In the genomic region with DNA sequence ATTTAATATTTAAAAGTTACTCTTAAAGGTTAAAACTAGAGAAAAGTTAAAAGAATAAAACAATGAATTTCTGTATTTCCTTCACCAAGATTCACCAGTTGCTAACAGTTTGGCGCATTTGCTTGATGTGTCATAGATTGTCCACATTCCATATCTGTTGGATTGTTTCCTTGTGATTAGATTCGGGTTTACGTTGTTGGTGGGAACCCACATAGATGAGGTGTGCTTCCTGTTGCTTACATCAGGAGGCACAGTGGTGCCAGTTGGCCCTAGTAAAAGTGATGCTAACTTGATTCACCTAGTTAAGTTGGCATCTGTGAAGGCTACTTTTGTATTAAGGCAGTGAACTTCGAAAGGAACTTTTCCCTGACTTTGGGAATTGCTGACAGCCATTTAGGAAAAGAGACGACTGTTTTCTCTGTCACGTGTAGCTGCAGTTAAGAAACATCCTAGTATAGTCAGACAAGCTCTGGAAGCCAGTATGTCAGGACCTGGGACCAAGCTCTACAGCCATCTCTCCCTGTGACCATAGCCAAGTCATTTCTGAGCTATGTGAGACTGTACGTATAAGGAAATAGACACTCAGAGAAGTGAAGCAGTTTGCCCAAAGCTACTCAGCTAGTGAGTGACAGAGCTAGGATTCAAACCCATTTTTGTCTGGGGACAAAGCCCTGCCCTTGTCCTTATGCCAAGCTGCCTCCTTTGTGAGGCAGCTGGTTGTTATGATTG, we compare ENCODE assay signal across 2 cellular contexts.
TF ChIP-seq lines count a peak whose summit lies in the region.

No MANE protein-coding gene starts in this region.

TF ChIP-seq in IMR-90, 13 proteins besides CTCF, POLR2A, EP300 and RAD21:
- TF ChIP-seq BHLHE40 (IDR thresholded peaks at IDR 0.05; ENCODE audit: low read depth, low read length) (peak; percentile 36; the same call in 1 of the 2 replicates), RCOR1 (IDR thresholded peaks at IDR 0.05; ENCODE audit: insufficient replicate concordance, low read length) (peak; percentile 56), NFE2L2 (IDR thresholded peaks at IDR 0.05; ENCODE audit: low read depth, low read length) (0 out of 2 replicates have a peak, but pooled peaks have one; percentile 2), RFX5 (IDR thresholded peaks at IDR 0.05; ENCODE audit: low read depth, low read length) (no peak; the same call in 1 of the 2 replicates), MAZ (IDR thresholded peaks at IDR 0.05; ENCODE audit: borderline replicate concordance, low read depth, low read length) (0 out of 2 replicates have a peak, but pooled peaks have one; percentile 10), FOS (IDR thresholded peaks at IDR 0.05; ENCODE audit: low read depth, low read length) (peak; percentile 71), CEBPB (IDR thresholded peaks at IDR 0.05; ENCODE audit: low read depth, low read length) (peak; percentile 42; the same call in 1 of the 2 replicates), SMC3 (IDR thresholded peaks at IDR 0.05; ENCODE audit: low read depth, low read length) (peak; percentile 20; the same call in 1 of the 2 replicates), MAFK (IDR thresholded peaks at IDR 0.05; ENCODE audit: low read depth, low read length) (0 out of 2 replicates have a peak, but pooled peaks have one; percentile 8), MXI1 (IDR thresholded peaks at IDR 0.05; ENCODE audit: borderline replicate concordance, low read depth, low read length) (0 out of 2 replicates have a peak, but pooled peaks have one; percentile 38), CHD1 (IDR thresholded peaks at IDR 0.05; ENCODE audit: low read depth, low read length) (no peak)
- TF ChIP-seq, protein P1, sequence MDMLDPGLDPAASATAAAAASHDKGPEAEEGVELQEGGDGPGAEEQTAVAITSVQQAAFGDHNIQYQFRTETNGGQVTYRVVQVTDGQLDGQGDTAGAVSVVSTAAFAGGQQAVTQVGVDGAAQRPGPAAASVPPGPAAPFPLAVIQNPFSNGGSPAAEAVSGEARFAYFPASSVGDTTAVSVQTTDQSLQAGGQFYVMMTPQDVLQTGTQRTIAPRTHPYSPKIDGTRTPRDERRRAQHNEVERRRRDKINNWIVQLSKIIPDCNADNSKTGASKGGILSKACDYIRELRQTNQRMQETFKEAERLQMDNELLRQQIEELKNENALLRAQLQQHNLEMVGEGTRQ (IDR thresholded peaks at IDR 0.05; ENCODE audit: low read depth, low read length), result peak; percentile 76
- TF ChIP-seq, protein P2, sequence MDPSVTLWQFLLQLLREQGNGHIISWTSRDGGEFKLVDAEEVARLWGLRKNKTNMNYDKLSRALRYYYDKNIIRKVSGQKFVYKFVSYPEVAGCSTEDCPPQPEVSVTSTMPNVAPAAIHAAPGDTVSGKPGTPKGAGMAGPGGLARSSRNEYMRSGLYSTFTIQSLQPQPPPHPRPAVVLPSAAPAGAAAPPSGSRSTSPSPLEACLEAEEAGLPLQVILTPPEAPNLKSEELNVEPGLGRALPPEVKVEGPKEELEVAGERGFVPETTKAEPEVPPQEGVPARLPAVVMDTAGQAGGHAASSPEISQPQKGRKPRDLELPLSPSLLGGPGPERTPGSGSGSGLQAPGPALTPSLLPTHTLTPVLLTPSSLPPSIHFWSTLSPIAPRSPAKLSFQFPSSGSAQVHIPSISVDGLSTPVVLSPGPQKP (IDR thresholded peaks at IDR 0.05; ENCODE audit: borderline replicate concordance, low read depth, low read length), result no peak

TF ChIP-seq in HepG2, 621 proteins besides CTCF, POLR2A, EP300 and RAD21:
- no peak for TF ChIP-seq SMAD1 (CRISPR knock-in tag; IDR thresholded peaks at IDR 0.05; ENCODE audit: borderline replicate concordance, low read depth)
- TF ChIP-seq ZNF766 (CRISPR knock-in tag; IDR thresholded peaks at IDR 0.05; ENCODE audit: borderline replicate concordance), result no peak
- no peak for TF ChIP-seq ZNF7 (CRISPR knock-in tag; IDR thresholded peaks at IDR 0.05)
- no peak for TF ChIP-seq ISX (CRISPR knock-in tag; conservative IDR thresholded peaks at IDR 0.05)
- TF ChIP-seq, protein P3, sequence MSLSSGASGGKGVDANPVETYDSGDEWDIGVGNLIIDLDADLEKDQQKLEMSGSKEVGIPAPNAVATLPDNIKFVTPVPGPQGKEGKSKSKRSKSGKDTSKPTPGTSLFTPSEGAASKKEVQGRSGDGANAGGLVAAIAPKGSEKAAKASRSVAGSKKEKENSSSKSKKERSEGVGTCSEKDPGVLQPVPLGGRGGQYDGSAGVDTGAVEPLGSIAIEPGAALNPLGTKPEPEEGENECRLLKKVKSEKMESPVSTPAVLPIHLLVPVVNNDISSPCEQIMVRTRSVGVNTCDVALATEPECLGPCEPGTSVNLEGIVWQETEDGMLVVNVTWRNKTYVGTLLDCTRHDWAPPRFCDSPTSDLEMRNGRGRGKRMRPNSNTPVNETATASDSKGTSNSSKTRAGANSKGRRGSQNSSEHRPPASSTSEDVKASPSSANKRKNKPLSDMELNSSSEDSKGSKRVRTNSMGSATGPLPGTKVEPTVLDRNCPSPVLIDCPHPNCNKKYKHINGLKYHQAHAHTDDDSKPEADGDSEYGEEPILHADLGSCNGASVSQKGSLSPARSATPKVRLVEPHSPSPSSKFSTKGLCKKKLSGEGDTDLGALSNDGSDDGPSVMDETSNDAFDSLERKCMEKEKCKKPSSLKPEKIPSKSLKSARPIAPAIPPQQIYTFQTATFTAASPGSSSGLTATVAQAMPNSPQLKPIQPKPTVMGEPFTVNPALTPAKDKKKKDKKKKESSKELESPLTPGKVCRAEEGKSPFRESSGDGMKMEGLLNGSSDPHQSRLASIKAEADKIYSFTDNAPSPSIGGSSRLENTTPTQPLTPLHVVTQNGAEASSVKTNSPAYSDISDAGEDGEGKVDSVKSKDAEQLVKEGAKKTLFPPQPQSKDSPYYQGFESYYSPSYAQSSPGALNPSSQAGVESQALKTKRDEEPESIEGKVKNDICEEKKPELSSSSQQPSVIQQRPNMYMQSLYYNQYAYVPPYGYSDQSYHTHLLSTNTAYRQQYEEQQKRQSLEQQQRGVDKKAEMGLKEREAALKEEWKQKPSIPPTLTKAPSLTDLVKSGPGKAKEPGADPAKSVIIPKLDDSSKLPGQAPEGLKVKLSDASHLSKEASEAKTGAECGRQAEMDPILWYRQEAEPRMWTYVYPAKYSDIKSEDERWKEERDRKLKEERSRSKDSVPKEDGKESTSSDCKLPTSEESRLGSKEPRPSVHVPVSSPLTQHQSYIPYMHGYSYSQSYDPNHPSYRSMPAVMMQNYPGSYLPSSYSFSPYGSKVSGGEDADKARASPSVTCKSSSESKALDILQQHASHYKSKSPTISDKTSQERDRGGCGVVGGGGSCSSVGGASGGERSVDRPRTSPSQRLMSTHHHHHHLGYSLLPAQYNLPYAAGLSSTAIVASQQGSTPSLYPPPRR (CRISPR knock-in tag; IDR thresholded peaks at IDR 0.05; ENCODE audit: borderline replicate concordance), result no peak
- TF ChIP-seq ZNF329 (CRISPR knock-in tag; IDR thresholded peaks at IDR 0.05; ENCODE audit: low read depth), result no peak
- no peak for TF ChIP-seq GATA4 (IDR thresholded peaks at IDR 0.05; ENCODE audit: borderline replicate concordance, low read depth)
- no peak for TF ChIP-seq SSRP1 (CRISPR knock-in tag; IDR thresholded peaks at IDR 0.05)
- TF ChIP-seq, protein P4, sequence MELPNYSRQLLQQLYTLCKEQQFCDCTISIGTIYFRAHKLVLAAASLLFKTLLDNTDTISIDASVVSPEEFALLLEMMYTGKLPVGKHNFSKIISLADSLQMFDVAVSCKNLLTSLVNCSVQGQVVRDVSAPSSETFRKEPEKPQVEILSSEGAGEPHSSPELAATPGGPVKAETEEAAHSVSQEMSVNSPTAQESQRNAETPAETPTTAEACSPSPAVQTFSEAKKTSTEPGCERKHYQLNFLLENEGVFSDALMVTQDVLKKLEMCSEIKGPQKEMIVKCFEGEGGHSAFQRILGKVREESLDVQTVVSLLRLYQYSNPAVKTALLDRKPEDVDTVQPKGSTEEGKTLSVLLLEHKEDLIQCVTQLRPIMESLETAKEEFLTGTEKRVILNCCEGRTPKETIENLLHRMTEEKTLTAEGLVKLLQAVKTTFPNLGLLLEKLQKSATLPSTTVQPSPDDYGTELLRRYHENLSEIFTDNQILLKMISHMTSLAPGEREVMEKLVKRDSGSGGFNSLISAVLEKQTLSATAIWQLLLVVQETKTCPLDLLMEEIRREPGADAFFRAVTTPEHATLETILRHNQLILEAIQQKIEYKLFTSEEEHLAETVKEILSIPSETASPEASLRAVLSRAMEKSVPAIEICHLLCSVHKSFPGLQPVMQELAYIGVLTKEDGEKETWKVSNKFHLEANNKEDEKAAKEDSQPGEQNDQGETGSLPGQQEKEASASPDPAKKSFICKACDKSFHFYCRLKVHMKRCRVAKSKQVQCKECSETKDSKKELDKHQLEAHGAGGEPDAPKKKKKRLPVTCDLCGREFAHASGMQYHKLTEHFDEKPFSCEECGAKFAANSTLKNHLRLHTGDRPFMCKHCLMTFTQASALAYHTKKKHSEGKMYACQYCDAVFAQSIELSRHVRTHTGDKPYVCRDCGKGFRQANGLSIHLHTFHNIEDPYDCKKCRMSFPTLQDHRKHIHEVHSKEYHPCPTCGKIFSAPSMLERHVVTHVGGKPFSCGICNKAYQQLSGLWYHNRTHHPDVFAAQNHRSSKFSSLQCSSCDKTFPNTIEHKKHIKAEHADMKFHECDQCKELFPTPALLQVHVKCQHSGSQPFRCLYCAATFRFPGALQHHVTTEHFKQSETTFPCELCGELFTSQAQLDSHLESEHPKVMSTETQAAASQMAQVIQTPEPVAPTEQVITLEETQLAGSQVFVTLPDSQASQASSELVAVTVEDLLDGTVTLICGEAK (IDR thresholded peaks at IDR 0.05), result no peak
- TF ChIP-seq, protein P4 (CRISPR knock-in tag; IDR thresholded peaks at IDR 0.05), result no peak
- no peak for TF ChIP-seq MAFG (CRISPR knock-in tag; IDR thresholded peaks at IDR 0.05)
- no peak for TF ChIP-seq HOXA5 (CRISPR knock-in tag; IDR thresholded peaks at IDR 0.05)
- TF ChIP-seq ZNF24 (IDR thresholded peaks at IDR 0.05), result no peak
- no peak for TF ChIP-seq ZNF891 (CRISPR knock-in tag; IDR thresholded peaks at IDR 0.05)
- TF ChIP-seq, protein P5, sequence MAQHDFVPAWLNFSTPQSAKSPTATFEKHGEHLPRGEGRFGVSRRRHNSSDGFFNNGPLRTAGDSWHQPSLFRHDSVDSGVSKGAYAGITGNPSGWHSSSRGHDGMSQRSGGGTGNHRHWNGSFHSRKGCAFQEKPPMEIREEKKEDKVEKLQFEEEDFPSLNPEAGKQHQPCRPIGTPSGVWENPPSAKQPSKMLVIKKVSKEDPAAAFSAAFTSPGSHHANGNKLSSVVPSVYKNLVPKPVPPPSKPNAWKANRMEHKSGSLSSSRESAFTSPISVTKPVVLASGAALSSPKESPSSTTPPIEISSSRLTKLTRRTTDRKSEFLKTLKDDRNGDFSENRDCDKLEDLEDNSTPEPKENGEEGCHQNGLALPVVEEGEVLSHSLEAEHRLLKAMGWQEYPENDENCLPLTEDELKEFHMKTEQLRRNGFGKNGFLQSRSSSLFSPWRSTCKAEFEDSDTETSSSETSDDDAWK (CRISPR knock-in tag; IDR thresholded peaks at IDR 0.05), result no peak
- TF ChIP-seq KMT2A (CRISPR knock-in tag; IDR thresholded peaks at IDR 0.05), result no peak
